19 cellular contexts compared by ENCODE assay signal in genomic region chr10:77592510-77592909, GRCh38. TPM values are rescaled to one million over a fixed set of nuclear protein-coding genes. Genes with fewer than 3 reads are reported as not detected.
A peak's percentile ranks its signal among the peaks of the same experiment; 100 is the strongest.
DNase-seq lines count a peak whose midpoint lies in the region; ATAC-seq and TF ChIP-seq lines count a peak whose summit lies in the region.
"Had no signal": no experiment of that assay in that cellular context is flagged by ENCODE, and none has a peak within 500 bp of the region (broad histone marks: within the 10 kb centered on the region; RNA-seq: fewer than 3 reads in every experiment).

No MANE protein-coding gene starts in this region.

- no peak for TF ChIP-seq POLR2A in esophagus squamous epithelium (IDR thresholded peaks at IDR 0.05)
- no peak for TF ChIP-seq POLR2A in gastrocnemius medialis (IDR thresholded peaks at IDR 0.05)

- in situ Hi-C loops in gastrocnemius medialis (cut with MboI; ENCODE audit: low sequenced_read_pairs in 4 of 4): no loop called here

- H3K4me1 ChIP-seq in Caco-2 (peaks cover 5% of the 10 kb centered on the region; the same call in 1 of the 2 replicates), esophagus squamous epithelium (peaks cover 14 to 50% (median 31%) of the 10 kb centered on the region in 3 donors), gastrocnemius medialis (peaks cover 64 to 70% of the 10 kb centered on the region in 2 donors)

- no TSS peak for BruUV-seq in Caco-2 (replicated peaks; lab: Mats Ljungman, UMichigan)

- CTCF ChIA-PET in Caco-2 (lab: Charles Lee): no interaction called here

- peaks cover 15% of the 10 kb centered on the region for H3K4me1 Mint-ChIP-seq in Caco-2 (ENCODE audit: low read depth, unreplicated experiment)
- H3K4me1 Mint-ChIP-seq: CD4-positive, alpha-beta memory T cell; central memory CD8-positive, alpha-beta T cell; immature natural killer cell had no signal

- H3K27ac Mint-ChIP-seq in Caco-2 (ENCODE audit: unreplicated experiment): peak overlapping the region; percentile 41
- H3K27ac Mint-ChIP-seq: activated B cell treated with CpG ODN at 0.5 μM for 24 hours; CD4-positive, alpha-beta memory T cell; GM23338; immature natural killer cell had no signal

- H3K9me3 ChIP-seq in Caco-2 (no peaks in the 10 kb centered on the region), esophagus squamous epithelium (no peaks in the 10 kb centered on the region), gastrocnemius medialis (no peaks in the 10 kb centered on the region)

- POLR2A ChIA-PET in Caco-2 (lab: Charles Lee): no interaction called here

- intact Hi-C loops in Caco-2 (cut with micrococcal nuclease; ENCODE audit: unreplicated experiment): no loop called here
- intact Hi-C loops in esophagus squamous epithelium (cut with DNase I): no loop called here
- intact Hi-C loops in gastrocnemius medialis (cut with DNase I; ENCODE audit: low total_unique reads): no loop called here

- 73 to 79% methylated on average over 4 of the region's 4 CpGs for WGBS in esophagus squamous epithelium, 2 donors

- no peak for DNase-seq in Caco-2
- DNase-seq in esophagus squamous epithelium (lab: John Stamatoyannopoulos, UW): no peak
- DNase-seq in gastrocnemius medialis: peak in 1 of 2 donors; percentile 55
- DNase-seq in inferior parietal cortex (ENCODE audit: extremely low spot score): no peak
- no peak for DNase-seq in dedifferentiated amniotic fluid mesenchymal stem cell (ENCODE audit: extremely low spot score)
- DNase-seq: activated B cell treated with CpG ODN at 0.5 μM for 24 hours; activated CD4-positive, alpha-beta T cell treated with anti-CD3 and anti-CD28 coated beads, Interleukin-2, amount 50 U/mL, for 48 hours; activated naive CD4-positive, alpha-beta T cell; CD4-positive, alpha-beta memory T cell; effector CD8-positive, alpha-beta T cell; immature natural killer cell; NCI-H1694; NCI-H748 treated with DMSO at 0.1 percent for 48 hours; retina had no signal

- H3K4me3 ChIP-seq in Caco-2 (ENCODE audit: low read depth, low read length) (no peak overlapping the region), esophagus squamous epithelium (no peak overlapping the region), gastrocnemius medialis (no peak overlapping the region)
- H3K4me3 ChIP-seq: GM23338 had no signal

- ATAC-seq in SK-N-SH treated with all-trans-retinoic acid at 6 μM for 48 hours: peak; percentile 29; the same call in 2 of the 3 replicates
- peak in 1 of 2 donors; percentile 25 for ATAC-seq in gastrocnemius medialis
- ATAC-seq in GM21360 (IDR thresholded peaks at IDR 0.05; ENCODE audit: unreplicated experiment): no peak
- ATAC-seq in GM18867 (IDR thresholded peaks at IDR 0.05; ENCODE audit: unreplicated experiment): no peak
- ATAC-seq: GM23338 had no signal

- H3K9me3 Mint-ChIP-seq in Caco-2 (ENCODE audit: unreplicated experiment): no peaks in the 10 kb centered on the region
- H3K9me3 Mint-ChIP-seq: activated B cell treated with CpG ODN at 0.5 μM for 24 hours; central memory CD8-positive, alpha-beta T cell; GM23338; immature natural killer cell had no signal

- no peak overlapping the region for H3K4me3 Mint-ChIP-seq in Caco-2 (ENCODE audit: unreplicated experiment)
- H3K4me3 Mint-ChIP-seq: activated B cell treated with CpG ODN at 0.5 μM for 24 hours; CD4-positive, alpha-beta memory T cell; central memory CD8-positive, alpha-beta T cell; GM23338; immature natural killer cell had no signal

- no peaks in the 10 kb centered on the region for H3K27me3 ChIP-seq in Caco-2 (replicated peaks; ENCODE audit: control insufficient read depth, insufficient read depth, low read length)
- no peaks in the 10 kb centered on the region for H3K27me3 ChIP-seq in esophagus squamous epithelium
- H3K27me3 ChIP-seq in gastrocnemius medialis: no peaks in the 10 kb centered on the region

- no peak for TF ChIP-seq CTCF in Caco-2 (IDR thresholded peaks at IDR 0.05; ENCODE audit: insufficient read depth in 1 of 2, low read depth in 1 of 2, low read length in 1 of 2, severe bottlenecking in 1 of 2, unreplicated experiment in 1 of 2)
- TF ChIP-seq CTCF in esophagus squamous epithelium (IDR thresholded peaks at IDR 0.05): no peak
- no peak for TF ChIP-seq CTCF in gastrocnemius medialis (IDR thresholded peaks at IDR 0.05 in 4 of 5, conservative IDR thresholded peaks at IDR 0.05 in 1 of 5)

- H3K36me3 ChIP-seq in Caco-2 (ENCODE audit: control insufficient read depth, insufficient read depth, low read length) (no peaks in the 10 kb centered on the region), esophagus squamous epithelium (no peaks in the 10 kb centered on the region), gastrocnemius medialis (no peaks in the 10 kb centered on the region)

- H3K27ac ChIP-seq in esophagus squamous epithelium: peak overlapping the region; percentile 60 to 79 (median 69)
- H3K27ac ChIP-seq in gastrocnemius medialis: peak overlapping the region; percentile 94 to 99 (median 96)

- H3K27me3 Mint-ChIP-seq in Caco-2 (ENCODE audit: insufficient read depth, unreplicated experiment): no peaks in the 10 kb centered on the region
- H3K27me3 Mint-ChIP-seq: activated B cell treated with CpG ODN at 0.5 μM for 24 hours had no signal

- no peaks in the 10 kb centered on the region for H3K36me3 Mint-ChIP-seq in Caco-2 (ENCODE audit: insufficient read depth, unreplicated experiment)
- H3K36me3 Mint-ChIP-seq: CD4-positive, alpha-beta memory T cell; immature natural killer cell had no signal

TF ChIP-seq in SK-N-SH treated with all-trans-retinoic acid at 6 μM for 48 hours, 23 proteins besides CTCF, POLR2A, EP300 and RAD21:
- TF ChIP-seq PPARA (CRISPR knock-in tag; IDR thresholded peaks at IDR 0.05; ENCODE audit: borderline replicate concordance) (no peak), CSDC2 (CRISPR knock-in tag; IDR thresholded peaks at IDR 0.05) (no peak), TOX (CRISPR knock-in tag; IDR thresholded peaks at IDR 0.05; ENCODE audit: borderline replicate concordance) (no peak), POU6F1 (CRISPR knock-in tag; IDR thresholded peaks at IDR 0.05; ENCODE audit: borderline replicate concordance, low read depth) (no peak), OSR1 (CRISPR knock-in tag; IDR thresholded peaks at IDR 0.05) (no peak), GLIS3 (CRISPR knock-in tag; IDR thresholded peaks at IDR 0.05) (no peak), TCF4 (CRISPR knock-in tag; IDR thresholded peaks at IDR 0.05; ENCODE audit: borderline replicate concordance) (no peak), RARB (CRISPR knock-in tag; IDR thresholded peaks at IDR 0.05) (no peak), ZNF70 (CRISPR knock-in tag; IDR thresholded peaks at IDR 0.05) (no peak), ARNTL (CRISPR knock-in tag; IDR thresholded peaks at IDR 0.05; ENCODE audit: borderline replicate concordance, low read depth) (no peak)

RNA-seq across cellular contexts. Expression of gene KCNMA1, which starts 45.1 kb away (rescaled TPM):
- 20.7 and 23.9 TPM in 2 replicates for total RNA-seq in Caco-2 (2022)
- total RNA-seq in esophagus squamous epithelium: 10 to 100 TPM in 3 of 4 donors, 1 to 10 TPM in 1; 7.5 to 74.2 (median 18.0) TPM
- 10 to 100 TPM; 66.8 to 96.5 (median 78.9) TPM for total RNA-seq in gastrocnemius medialis
- total RNA-seq: CD4-positive, alpha-beta memory T cell had no signal
